Comparison of ENCODE assay signal across 1 cellular context in genomic region chr4:769511-769910, GRCh38.
TF ChIP-seq lines count a peak whose summit lies in the region.

No MANE protein-coding gene starts in this region.

TF ChIP-seq in GM23338, 12 proteins besides CTCF, POLR2A, EP300 and RAD21:
- TF ChIP-seq, protein P1, sequence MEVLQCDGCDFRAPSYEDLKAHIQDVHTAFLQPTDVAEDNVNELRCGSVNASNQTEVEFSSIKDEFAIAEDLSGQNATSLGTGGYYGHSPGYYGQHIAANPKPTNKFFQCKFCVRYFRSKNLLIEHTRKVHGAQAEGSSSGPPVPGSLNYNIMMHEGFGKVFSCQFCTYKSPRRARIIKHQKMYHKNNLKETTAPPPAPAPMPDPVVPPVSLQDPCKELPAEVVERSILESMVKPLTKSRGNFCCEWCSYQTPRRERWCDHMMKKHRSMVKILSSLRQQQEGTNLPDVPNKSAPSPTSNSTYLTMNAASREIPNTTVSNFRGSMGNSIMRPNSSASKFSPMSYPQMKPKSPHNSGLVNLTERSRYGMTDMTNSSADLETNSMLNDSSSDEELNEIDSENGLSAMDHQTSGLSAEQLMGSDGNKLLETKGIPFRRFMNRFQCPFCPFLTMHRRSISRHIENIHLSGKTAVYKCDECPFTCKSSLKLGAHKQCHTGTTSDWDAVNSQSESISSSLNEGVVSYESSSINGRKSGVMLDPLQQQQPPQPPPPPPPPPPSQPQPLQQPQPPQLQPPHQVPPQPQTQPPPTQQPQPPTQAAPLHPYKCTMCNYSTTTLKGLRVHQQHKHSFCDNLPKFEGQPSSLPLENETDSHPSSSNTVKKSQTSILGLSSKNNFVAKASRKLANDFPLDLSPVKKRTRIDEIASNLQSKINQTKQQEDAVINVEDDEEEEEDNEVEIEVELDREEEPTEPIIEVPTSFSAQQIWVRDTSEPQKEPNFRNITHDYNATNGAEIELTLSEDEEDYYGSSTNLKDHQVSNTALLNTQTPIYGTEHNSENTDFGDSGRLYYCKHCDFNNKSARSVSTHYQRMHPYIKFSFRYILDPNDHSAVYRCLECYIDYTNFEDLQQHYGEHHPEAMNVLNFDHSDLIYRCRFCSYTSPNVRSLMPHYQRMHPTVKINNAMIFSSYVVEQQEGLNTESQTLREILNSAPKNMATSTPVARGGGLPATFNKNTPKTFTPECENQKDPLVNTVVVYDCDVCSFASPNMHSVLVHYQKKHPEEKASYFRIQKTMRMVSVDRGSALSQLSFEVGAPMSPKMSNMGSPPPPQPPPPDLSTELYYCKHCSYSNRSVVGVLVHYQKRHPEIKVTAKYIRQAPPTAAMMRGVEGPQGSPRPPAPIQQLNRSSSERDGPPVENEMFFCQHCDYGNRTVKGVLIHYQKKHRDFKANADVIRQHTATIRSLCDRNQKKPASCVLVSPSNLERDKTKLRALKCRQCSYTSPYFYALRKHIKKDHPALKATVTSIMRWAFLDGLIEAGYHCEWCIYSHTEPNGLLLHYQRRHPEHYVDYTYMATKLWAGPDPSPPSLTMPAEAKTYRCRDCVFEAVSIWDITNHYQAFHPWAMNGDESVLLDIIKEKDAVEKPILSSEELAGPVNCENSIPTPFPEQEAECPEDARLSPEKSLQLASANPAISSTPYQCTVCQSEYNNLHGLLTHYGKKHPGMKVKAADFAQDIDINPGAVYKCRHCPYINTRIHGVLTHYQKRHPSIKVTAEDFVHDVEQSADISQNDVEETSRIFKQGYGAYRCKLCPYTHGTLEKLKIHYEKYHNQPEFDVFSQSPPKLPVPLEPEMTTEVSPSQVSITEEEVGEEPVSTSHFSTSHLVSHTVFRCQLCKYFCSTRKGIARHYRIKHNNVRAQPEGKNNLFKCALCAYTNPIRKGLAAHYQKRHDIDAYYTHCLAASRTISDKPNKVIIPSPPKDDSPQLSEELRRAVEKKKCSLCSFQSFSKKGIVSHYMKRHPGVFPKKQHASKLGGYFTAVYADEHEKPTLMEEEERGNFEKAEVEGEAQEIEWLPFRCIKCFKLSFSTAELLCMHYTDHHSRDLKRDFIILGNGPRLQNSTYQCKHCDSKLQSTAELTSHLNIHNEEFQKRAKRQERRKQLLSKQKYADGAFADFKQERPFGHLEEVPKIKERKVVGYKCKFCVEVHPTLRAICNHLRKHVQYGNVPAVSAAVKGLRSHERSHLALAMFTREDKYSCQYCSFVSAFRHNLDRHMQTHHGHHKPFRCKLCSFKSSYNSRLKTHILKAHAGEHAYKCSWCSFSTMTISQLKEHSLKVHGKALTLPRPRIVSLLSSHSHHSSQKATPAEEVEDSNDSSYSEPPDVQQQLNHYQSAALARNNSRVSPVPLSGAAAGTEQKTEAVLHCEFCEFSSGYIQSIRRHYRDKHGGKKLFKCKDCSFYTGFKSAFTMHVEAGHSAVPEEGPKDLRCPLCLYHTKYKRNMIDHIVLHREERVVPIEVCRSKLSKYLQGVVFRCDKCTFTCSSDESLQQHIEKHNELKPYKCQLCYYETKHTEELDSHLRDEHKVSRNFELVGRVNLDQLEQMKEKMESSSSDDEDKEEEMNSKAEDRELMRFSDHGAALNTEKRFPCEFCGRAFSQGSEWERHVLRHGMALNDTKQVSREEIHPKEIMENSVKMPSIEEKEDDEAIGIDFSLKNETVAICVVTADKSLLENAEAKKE (CRISPR knock-in tag; IDR thresholded peaks at IDR 0.05), result no peak
- TF ChIP-seq EZH2 (IDR thresholded peaks at IDR 0.05; ENCODE audit: low read depth, unreplicated experiment) (no peak), ZNF331 (CRISPR knock-in tag; IDR thresholded peaks at IDR 0.05; ENCODE audit: low read depth) (no peak), NANOG (IDR thresholded peaks at IDR 0.05; ENCODE audit: borderline replicate concordance) (no peak), POLR2AphosphoS5 (IDR thresholded peaks at IDR 0.05; ENCODE audit: low read depth) (no peak)
TF ChIP-seq in GM23338: peak in this region for 0.
